8 cellular contexts compared by ENCODE assay signal in genomic region chr22:45240137-45240809, GRCh38. TPM values are rescaled to one million over a fixed set of nuclear protein-coding genes. Genes with fewer than 3 reads are reported as not detected.
DNase-seq lines count a peak whose midpoint lies in the region; ATAC-seq and TF ChIP-seq lines count a peak whose summit lies in the region.

No MANE protein-coding gene starts in this region.

- no peaks in the 10 kb centered on the region for H3K36me3 ChIP-seq in PC-3 (ENCODE audit: low read depth, low read length)

- intact Hi-C loops in PC-3 (cut with micrococcal nuclease): loop anchor here (10.0 kb wide), 1 partner anchor 135 kb away; no protein-coding TSS in a partner anchor

- H3K4me2 ChIP-seq in PC-3 (ENCODE audit: low read length): peak overlapping the region; percentile 92

- H3F3A ChIP-seq in PC-3 (ENCODE audit: low read length, unreplicated experiment): no peaks in the 10 kb centered on the region

- peak overlapping the region; percentile 74 for H3K9ac ChIP-seq in PC-3 (ENCODE audit: low read length)

- H2AFZ ChIP-seq in PC-3 (ENCODE audit: low read length): 0 out of 2 replicates have a peak overlapping the region, but pooled peaks have one; percentile 30

- CTCF ChIA-PET in PC-3 (lab: Charles Lee): no interaction called here

- peak in 2 of 3 experiments; percentile 33 to 53 for DNase-seq in NCI-H1417 (lab: John Stamatoyannopoulos, UW)
- DNase-seq in NCI-H1417 treated with DMSO at 0.1 percent for 48 hours (lab: John Stamatoyannopoulos, UW): no peak
- no peak for DNase-seq in PC-3
- DNase-seq in astrocyte of the spinal cord (ENCODE audit: low read depth, low spot score): no peak
- DNase-seq in iris pigment epithelial cell (ENCODE audit: low read depth): peak; percentile 36
- DNase-seq in stimulated activated CD4-positive, alpha-beta T cell treated with anti-CD3 and anti-CD28 coated beads, Interleukin-2, amount 100 ng/mL, for 4 hours (ENCODE audit: low read depth): peak; percentile 19
- DNase-seq in NCI-H345 treated with DMSO at 0.1 percent for 48 hours (lab: John Stamatoyannopoulos, UW; ENCODE audit: unreplicated experiment): no peak

- no peaks in the 10 kb centered on the region for H3K27me3 ChIP-seq in PC-3 (ENCODE audit: low read length)

- no peaks in the 10 kb centered on the region for H3K9me3 ChIP-seq in PC-3 (ENCODE audit: low read length)

- peak overlapping the region; percentile 86 for H3K4me3 ChIP-seq in PC-3 (ENCODE audit: low read length)
- H3K4me3 ChIP-seq in astrocyte of the spinal cord (ENCODE audit: low read depth, low read length): peak overlapping the region; percentile 59

- no peak for TF ChIP-seq CTCF in PC-3 (conservative IDR thresholded peaks at IDR 0.05; ENCODE audit: low read depth, low read length)
- no peak for TF ChIP-seq CTCF in astrocyte of the spinal cord (IDR thresholded peaks at IDR 0.05; ENCODE audit: low read depth, low read length)

- BruUV-seq in PC-3 (replicated peaks; lab: Mats Ljungman, UMichigan): no TSS peak

- H3K79me2 ChIP-seq in PC-3 (ENCODE audit: low read length): peaks cover 15% of the 10 kb centered on the region

- ATAC-seq in PC-3: peak; percentile 35
- ATAC-seq in GM19452 (IDR thresholded peaks at IDR 0.05; ENCODE audit: unreplicated experiment): no peak

- H3K27ac ChIP-seq in PC-3 (ENCODE audit: low read length): no peak overlapping the region

- H4K20me1 ChIP-seq in PC-3 (ENCODE audit: low read length): no peaks in the 10 kb centered on the region; the same call in 1 of the 2 replicates

- in situ Hi-C loops in astrocyte of the spinal cord (cut with HindIII; ENCODE audit: low sequenced_read_pairs): no loop called here

- no peaks in the 10 kb centered on the region for H3K9me2 ChIP-seq in PC-3 (replicated peaks; ENCODE audit: low read length)

- POLR2A ChIA-PET in PC-3 (lab: Charles Lee; ENCODE audit: unreplicated experiment): no interaction called here

- H3K4me1 ChIP-seq in PC-3 (ENCODE audit: insufficient read depth, low read length): peaks cover 20% of the 10 kb centered on the region

RNA-seq across cellular contexts. Expression of gene KIAA0930, which starts 0.4 kb away (rescaled TPM):
- total RNA-seq in PC-3 (2014; rRNA removed): 29.8 and 39.2 TPM in 2 replicates

RNA-seq across cellular contexts. Expression of gene UPK3A, which starts 44.5 kb away (rescaled TPM):
- total RNA-seq in PC-3 (2014; rRNA removed): 1.1 TPM in 1 of 2 replicates, not detected in the other

Comparison
In these comparisons a context has a peak if more than half of its experiments do, and no peak if none do; other contexts are left out.
1. DNase-seq: peak in NCI-H1417 (2 of 3), iris pigment epithelial cell (single experiment) and stimulated activated CD4-positive, alpha-beta T cell treated with anti-CD3 and anti-CD28 coated beads, Interleukin-2, amount 100 ng/mL, for 4 hours (single experiment); none in NCI-H1417 treated with DMSO at 0.1 percent for 48 hours (single experiment), PC-3 (single experiment), astrocyte of the spinal cord (single experiment) and NCI-H345 treated with DMSO at 0.1 percent for 48 hours (single experiment).